Comparison of ENCODE assay signal across 24 cellular contexts in genomic region chr4:30924521-30924920, GRCh38.
"Had no signal": no experiment of that assay in that cellular context is flagged by ENCODE, and none has a peak within 500 bp of the region (broad histone marks: within the 10 kb centered on the region; RNA-seq: fewer than 3 reads in every experiment).

No MANE protein-coding gene starts in this region.

- H3K9me3 ChIP-seq: breast epithelium, Peyer's patch, SJCRH30, SK-N-SH had no signal

- H3K4me1 ChIP-seq: breast epithelium, Peyer's patch, SJCRH30 had no signal

- H3K4me3 ChIP-seq: breast epithelium, Peyer's patch, SJCRH30 had no signal

- H3K27ac ChIP-seq: breast epithelium, Peyer's patch, RWPE1, SJCRH30, VCaP had no signal

- DNase-seq: activated CD4-positive, alpha-beta memory T cell treated with anti-CD3 and anti-CD28 coated beads for 36 hours; activated CD4-positive, alpha-beta T cell treated with anti-CD3 and anti-CD28 coated beads, Interleukin-2, amount 10 ng/mL, durations not matched to agents 7 days and 5 days; activated CD4-positive, CD25-positive, alpha-beta regulatory T cell; activated CD8-positive, alpha-beta memory T cell treated with anti-CD3 and anti-CD28 coated beads for 24 hours; activated gamma-delta T cell; activated naive CD4-positive, alpha-beta T cell treated with anti-CD3 and anti-CD28 coated beads for 36 hours; activated T-cell treated with anti-CD3 and anti-CD28 coated beads for 4 hours; activated T-cell treated with anti-CD3 and anti-CD28 coated beads, Interleukin-2, amount 50 U/mL, for 48 hours; central memory CD4-positive, alpha-beta T cell; Karpas-422; NCI-H1092; NCI-H1417; NCI-H2029; NCI-H2107; NCI-H510A treated with DMSO at 0.1 percent for 48 hours; Peyer's patch; Right ventricle myocardium superior; SJCRH30; SK-N-SH; T-helper 1 cell had no signal

- ATAC-seq: activated T-helper 17 cell treated with anti-CD3 and anti-CD28 coated beads, Interleukin-2, amount 50 U/mL, for 72 hours had no signal

- H3K27me3 ChIP-seq: breast epithelium, Peyer's patch, SJCRH30 had no signal

- H3K9ac ChIP-seq: SK-N-SH had no signal

- H3K36me3 ChIP-seq: breast epithelium, Peyer's patch had no signal
